14 cellular contexts compared by ENCODE assay signal in the genomic region with DNA sequence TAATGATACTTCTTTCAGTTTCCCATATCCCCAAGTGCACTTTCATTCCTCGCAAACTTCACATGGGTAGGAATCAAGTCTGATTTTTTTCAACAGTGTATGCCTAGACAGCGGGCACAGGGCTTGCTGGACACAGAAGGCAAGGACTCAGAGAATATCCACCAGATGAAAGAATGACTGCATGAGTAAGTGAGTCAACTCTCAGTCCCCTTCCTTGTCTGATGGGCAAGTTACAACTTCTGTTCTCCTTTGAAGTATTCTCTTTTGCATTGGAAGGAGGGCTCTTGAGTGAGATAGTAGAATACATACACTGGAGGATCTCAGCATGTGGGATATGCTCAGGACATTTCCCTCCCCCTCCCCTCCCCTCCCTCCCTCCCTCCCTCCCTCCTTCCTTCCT. TPM values are rescaled to one million over a fixed set of nuclear protein-coding genes. Genes with fewer than 3 reads are reported as not detected.
A peak's percentile ranks its signal among the peaks of the same experiment; 100 is the strongest.
DNase-seq lines count a peak whose midpoint lies in the region; ATAC-seq and TF ChIP-seq lines count a peak whose summit lies in the region.
"Had no signal": no experiment of that assay in that cellular context is flagged by ENCODE, and none has a peak within 500 bp of the region (broad histone marks: within the 10 kb centered on the region; RNA-seq: fewer than 3 reads in every experiment).

No MANE protein-coding gene starts in this region.

- DNase-seq in HFF-Myc (ENCODE audit: extremely low read depth, low read depth), result no peak
- no peak for DNase-seq in fibroblast of villous mesenchyme (ENCODE audit: low read depth)
- no peak for DNase-seq in stomach
- DNase-seq in NK-92 (lab: John Stamatoyannopoulos, UW; ENCODE audit: unreplicated experiment), result no peak
- DNase-seq in HuH-7 (ENCODE audit: low spot score), result no peak
- DNase-seq: activated CD4-positive, alpha-beta T cell treated with anti-CD3 and anti-CD28 coated beads, Interleukin-2, amount 50 U/mL, for 48 hours; DND-41; KBM-7; SJCRH30; stimulated activated CD4-positive, alpha-beta T cell treated with anti-CD3 and anti-CD28 coated beads, Interleukin-12 subunit alpha, Interleukin-12 subunit beta, amount 100 ng/mL, for 4 hours had no signal

- H3K27me3 ChIP-seq in stomach, result no peaks in the 10 kb centered on the region
- H3K27me3 ChIP-seq: SJCRH30 had no signal

- peak overlapping the region; percentile 23 for H3K4me3 ChIP-seq in HFF-Myc (replicated peaks; ENCODE audit: low read depth, low read length)
- peak overlapping the region; percentile 14 for H3K4me3 ChIP-seq in WI38 (ENCODE audit: low read depth, low read length)
- peak overlapping the region; percentile 36 for H3K4me3 ChIP-seq in fibroblast of villous mesenchyme (ENCODE audit: low read depth, low read length)
- peak overlapping the region in 1 of 4 donors; percentile 4 for H3K4me3 ChIP-seq in stomach
- H3K4me3 ChIP-seq: SJCRH30 had no signal

- no peaks in the 10 kb centered on the region for H3K36me3 ChIP-seq in stomach
- H3K36me3 ChIP-seq: SJCRH30 had no signal

- TF ChIP-seq CTCF in HFF-Myc (IDR thresholded peaks at IDR 0.05; ENCODE audit: low read depth, low read length, missing control alignments), result no peak
- no peak for TF ChIP-seq CTCF in WI38 (IDR thresholded peaks at IDR 0.05; ENCODE audit: low read depth, low read length)
- TF ChIP-seq CTCF in fibroblast of villous mesenchyme (IDR thresholded peaks at IDR 0.05; ENCODE audit: insufficient read depth, low read depth, low read length), result no peak
- no peak for TF ChIP-seq CTCF in stomach (IDR thresholded peaks at IDR 0.05)

- peak overlapping the region in 3 of 5 donors; percentile 52 to 65 (median 63) for H3K27ac ChIP-seq in stomach
- H3K27ac ChIP-seq: SJCRH30 had no signal

- intact Hi-C loops in stomach (cut with DNase I; ENCODE audit: low total_unique reads), result no loop called here

- peaks cover 6 to 35% (median 18%) of the 10 kb centered on the region in 4 donors for H3K4me1 ChIP-seq in stomach
- H3K4me1 ChIP-seq: SJCRH30 had no signal

- ATAC-seq in GM21528 (IDR thresholded peaks at IDR 0.05; ENCODE audit: low FRiP score, unreplicated experiment) (no peak), GM21367 (IDR thresholded peaks at IDR 0.05; ENCODE audit: unreplicated experiment) (no peak)
- ATAC-seq: left lobe of liver had no signal

- no peak for TF ChIP-seq POLR2A in stomach (IDR thresholded peaks at IDR 0.05)

- H3K9me3 ChIP-seq in stomach, result peaks cover 0 to 4% (median 1%) of the 10 kb centered on the region in 4 donors
- H3K9me3 ChIP-seq: SJCRH30 had no signal

- TF ChIP-seq EP300 in stomach (IDR thresholded peaks at IDR 0.05), result no peak

- WGBS in stomach, 5 donors, result 69 to 86% (median 81%) methylated on average over 2 of the region's 2 CpGs

RNA-seq across cellular contexts. Expression of a gene that starts 3.0 kb away (rescaled TPM):
- total RNA-seq in fibroblast of villous mesenchyme, result 46.7 and 81.6 TPM in 2 replicates
- total RNA-seq in stomach, result 10 to 100 TPM; 49.6 to 70.6 (median 62.5) TPM
- polyA plus RNA-seq in stomach, result 100 to 1,000 TPM in 1 of 3 donors, 10 to 100 TPM in 2; 58.1 to 128 (median 63.1) TPM

RNA-seq across cellular contexts. Expression of a gene that starts 44.7 kb away (rescaled TPM):
- total RNA-seq in fibroblast of villous mesenchyme (74.7 and 87.2 TPM in 2 replicates), stomach (10 to 100 TPM in 4 of 5 donors, 1 to 10 TPM in 1; 7.6 to 74.5 (median 25.4) TPM)
- 10 to 100 TPM; 12.5 to 36.8 (median 31.9) TPM for polyA plus RNA-seq in stomach
